ENCODE assay signal across 1 cellular context in genomic region chr3:77081240-77081661, GRCh38.
TF ChIP-seq lines count a peak whose summit lies in the region.

No MANE protein-coding gene starts in this region.

TF ChIP-seq in HEK293, 187 proteins besides CTCF, POLR2A, EP300 and RAD21 (continued from another document and continues in another):
- TF ChIP-seq, protein P1, sequence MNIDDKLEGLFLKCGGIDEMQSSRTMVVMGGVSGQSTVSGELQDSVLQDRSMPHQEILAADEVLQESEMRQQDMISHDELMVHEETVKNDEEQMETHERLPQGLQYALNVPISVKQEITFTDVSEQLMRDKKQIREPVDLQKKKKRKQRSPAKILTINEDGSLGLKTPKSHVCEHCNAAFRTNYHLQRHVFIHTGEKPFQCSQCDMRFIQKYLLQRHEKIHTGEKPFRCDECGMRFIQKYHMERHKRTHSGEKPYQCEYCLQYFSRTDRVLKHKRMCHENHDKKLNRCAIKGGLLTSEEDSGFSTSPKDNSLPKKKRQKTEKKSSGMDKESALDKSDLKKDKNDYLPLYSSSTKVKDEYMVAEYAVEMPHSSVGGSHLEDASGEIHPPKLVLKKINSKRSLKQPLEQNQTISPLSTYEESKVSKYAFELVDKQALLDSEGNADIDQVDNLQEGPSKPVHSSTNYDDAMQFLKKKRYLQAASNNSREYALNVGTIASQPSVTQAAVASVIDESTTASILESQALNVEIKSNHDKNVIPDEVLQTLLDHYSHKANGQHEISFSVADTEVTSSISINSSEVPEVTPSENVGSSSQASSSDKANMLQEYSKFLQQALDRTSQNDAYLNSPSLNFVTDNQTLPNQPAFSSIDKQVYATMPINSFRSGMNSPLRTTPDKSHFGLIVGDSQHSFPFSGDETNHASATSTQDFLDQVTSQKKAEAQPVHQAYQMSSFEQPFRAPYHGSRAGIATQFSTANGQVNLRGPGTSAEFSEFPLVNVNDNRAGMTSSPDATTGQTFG (tag by site-specific recombination; IDR thresholded peaks at IDR 0.05; ENCODE audit: borderline replicate concordance), result no peak
- TF ChIP-seq ZNF530 (tag by site-specific recombination; IDR thresholded peaks at IDR 0.05; ENCODE audit: low read depth) (no peak), ZNF10 (tag by site-specific recombination; IDR thresholded peaks at IDR 0.05) (peak; percentile 67), KLF8 (tag by site-specific recombination; IDR thresholded peaks at IDR 0.05) (no peak), ZBTB26 (tag by site-specific recombination; optimal IDR thresholded peaks at IDR 0.05) (no peak), ZBTB7A (tag by site-specific recombination; IDR thresholded peaks at IDR 0.05; ENCODE audit: low read depth) (no peak), ZNF518A (tag by site-specific recombination; conservative IDR thresholded peaks at IDR 0.05; ENCODE audit: low read depth) (no peak), IKZF3 (tag by site-specific recombination; IDR thresholded peaks at IDR 0.05) (peak; percentile 76), INSM2 (tag by site-specific recombination; IDR thresholded peaks at IDR 0.05) (peak; percentile 23; the same call in 1 of the 2 replicates), ZNF629 (tag by site-specific recombination; IDR thresholded peaks at IDR 0.05) (peak; percentile 85), ZNF184 (tag by site-specific recombination; IDR thresholded peaks at IDR 0.05) (0 out of 2 replicates have a peak, but pooled peaks have one; percentile 40), ZNF157 (tag by site-specific recombination; IDR thresholded peaks at IDR 0.05) (no peak), ZNF239 (tag by site-specific recombination; IDR thresholded peaks at IDR 0.05) (no peak), ZNF843 (tag by site-specific recombination; IDR thresholded peaks at IDR 0.05) (0 out of 2 replicates have a peak, but pooled peaks have one; percentile 24), ZNF768 (tag by site-specific recombination; IDR thresholded peaks at IDR 0.05) (no peak), SP7 (tag by site-specific recombination; IDR thresholded peaks at IDR 0.05) (peak; percentile 81), ZNF585B (tag by site-specific recombination; IDR thresholded peaks at IDR 0.05) (no peak), ZNF785 (tag by site-specific recombination; IDR thresholded peaks at IDR 0.05) (no peak), HOXA7 (CRISPR knock-in tag; IDR thresholded peaks at IDR 0.05; ENCODE audit: borderline replicate concordance) (no peak), ZNF391 (tag by site-specific recombination; IDR thresholded peaks at IDR 0.05; ENCODE audit: borderline replicate concordance, low read depth) (peak; percentile 23; the same call in 1 of the 2 replicates), ZNF777 (tag by site-specific recombination; IDR thresholded peaks at IDR 0.05; ENCODE audit: borderline replicate concordance) (no peak), SALL2 (tag by site-specific recombination; IDR thresholded peaks at IDR 0.05; ENCODE audit: borderline replicate concordance) (no peak), ZNF660 (tag by site-specific recombination; IDR thresholded peaks at IDR 0.05) (peak; percentile 87; the same call in 1 of the 2 replicates), GFI1B (tag by site-specific recombination; IDR thresholded peaks at IDR 0.05) (no peak), ZBTB21 (tag by site-specific recombination; IDR thresholded peaks at IDR 0.05) (peak; percentile 57; the same call in 1 of the 2 replicates), ZNF561 (tag by site-specific recombination; IDR thresholded peaks at IDR 0.05; ENCODE audit: borderline replicate concordance) (no peak), BCL6B (tag by site-specific recombination; IDR thresholded peaks at IDR 0.05) (peak; percentile 68; the same call in 1 of the 2 replicates), PRDM1 (tag by site-specific recombination; IDR thresholded peaks at IDR 0.05) (no peak), ZEB2 (tag by site-specific recombination; IDR thresholded peaks at IDR 0.05) (0 out of 2 replicates have a peak, but pooled peaks have one; percentile 56), RBAK (tag by site-specific recombination; IDR thresholded peaks at IDR 0.05) (no peak), HIC1 (tag by site-specific recombination; IDR thresholded peaks at IDR 0.05) (no peak), ZNF302 (tag by site-specific recombination; IDR thresholded peaks at IDR 0.05; ENCODE audit: low read depth) (no peak), ZNF624 (tag by site-specific recombination; IDR thresholded peaks at IDR 0.05) (no peak), TRIM28 (IDR thresholded peaks at IDR 0.05; ENCODE audit: borderline replicate concordance, low read length) (peak; percentile 79; the same call in 1 of the 2 replicates), ZIC2 (tag by site-specific recombination; IDR thresholded peaks at IDR 0.05) (no peak)
- TF ChIP-seq, protein P2, sequence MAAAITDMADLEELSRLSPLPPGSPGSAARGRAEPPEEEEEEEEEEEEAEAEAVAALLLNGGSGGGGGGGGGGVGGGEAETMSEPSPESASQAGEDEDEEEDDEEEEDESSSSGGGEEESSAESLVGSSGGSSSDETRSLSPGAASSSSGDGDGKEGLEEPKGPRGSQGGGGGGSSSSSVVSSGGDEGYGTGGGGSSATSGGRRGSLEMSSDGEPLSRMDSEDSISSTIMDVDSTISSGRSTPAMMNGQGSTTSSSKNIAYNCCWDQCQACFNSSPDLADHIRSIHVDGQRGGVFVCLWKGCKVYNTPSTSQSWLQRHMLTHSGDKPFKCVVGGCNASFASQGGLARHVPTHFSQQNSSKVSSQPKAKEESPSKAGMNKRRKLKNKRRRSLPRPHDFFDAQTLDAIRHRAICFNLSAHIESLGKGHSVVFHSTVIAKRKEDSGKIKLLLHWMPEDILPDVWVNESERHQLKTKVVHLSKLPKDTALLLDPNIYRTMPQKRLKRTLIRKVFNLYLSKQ (tag by site-specific recombination; IDR thresholded peaks at IDR 0.05; ENCODE audit: borderline replicate concordance), result no peak
- TF ChIP-seq, protein P3, sequence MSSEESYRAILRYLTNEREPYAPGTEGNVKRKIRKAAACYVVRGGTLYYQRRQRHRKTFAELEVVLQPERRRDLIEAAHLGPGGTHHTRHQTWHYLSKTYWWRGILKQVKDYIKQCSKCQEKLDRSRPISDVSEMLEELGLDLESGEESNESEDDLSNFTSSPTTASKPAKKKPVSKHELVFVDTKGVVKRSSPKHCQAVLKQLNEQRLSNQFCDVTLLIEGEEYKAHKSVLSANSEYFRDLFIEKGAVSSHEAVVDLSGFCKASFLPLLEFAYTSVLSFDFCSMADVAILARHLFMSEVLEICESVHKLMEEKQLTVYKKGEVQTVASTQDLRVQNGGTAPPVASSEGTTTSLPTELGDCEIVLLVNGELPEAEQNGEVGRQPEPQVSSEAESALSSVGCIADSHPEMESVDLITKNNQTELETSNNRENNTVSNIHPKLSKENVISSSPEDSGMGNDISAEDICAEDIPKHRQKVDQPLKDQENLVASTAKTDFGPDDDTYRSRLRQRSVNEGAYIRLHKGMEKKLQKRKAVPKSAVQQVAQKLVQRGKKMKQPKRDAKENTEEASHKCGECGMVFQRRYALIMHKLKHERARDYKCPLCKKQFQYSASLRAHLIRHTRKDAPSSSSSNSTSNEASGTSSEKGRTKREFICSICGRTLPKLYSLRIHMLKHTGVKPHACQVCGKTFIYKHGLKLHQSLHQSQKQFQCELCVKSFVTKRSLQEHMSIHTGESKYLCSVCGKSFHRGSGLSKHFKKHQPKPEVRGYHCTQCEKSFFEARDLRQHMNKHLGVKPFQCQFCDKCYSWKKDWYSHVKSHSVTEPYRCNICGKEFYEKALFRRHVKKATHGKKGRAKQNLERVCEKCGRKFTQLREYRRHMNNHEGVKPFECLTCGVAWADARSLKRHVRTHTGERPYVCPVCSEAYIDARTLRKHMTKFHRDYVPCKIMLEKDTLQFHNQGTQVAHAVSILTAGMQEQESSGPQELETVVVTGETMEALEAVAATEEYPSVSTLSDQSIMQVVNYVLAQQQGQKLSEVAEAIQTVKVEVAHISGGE (tag by site-specific recombination; conservative IDR thresholded peaks at IDR 0.05; ENCODE audit: low read depth), result no peak
